Comparison of ENCODE assay signal across 17 cellular contexts in the genomic region with DNA sequence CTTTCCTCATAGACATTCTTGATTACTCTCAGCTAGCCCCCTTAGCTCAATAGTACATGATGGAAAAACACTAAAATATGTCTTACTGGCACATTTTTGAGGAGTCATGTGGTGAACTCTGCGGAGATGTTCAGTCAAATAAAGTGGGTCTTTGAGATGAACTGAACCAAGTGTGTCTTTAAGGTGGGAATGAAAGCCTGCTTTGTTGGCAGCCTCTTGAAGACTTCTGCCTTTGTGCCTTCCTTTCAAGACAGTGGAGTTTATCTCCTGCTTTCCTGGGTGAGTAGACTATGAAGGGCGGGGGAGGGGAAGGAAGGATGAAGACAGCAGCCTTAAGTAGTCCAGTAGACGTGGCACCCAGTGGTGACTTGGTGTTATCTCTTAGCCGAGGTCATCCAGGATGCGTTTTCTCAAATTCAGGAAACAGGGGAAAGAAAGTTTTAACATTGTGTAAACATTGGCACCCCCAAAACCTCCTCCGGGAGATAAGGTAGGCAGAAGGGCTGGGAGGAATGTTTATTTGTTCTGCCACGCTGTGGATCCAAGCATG.
"Had no signal": no experiment of that assay in that cellular context is flagged by ENCODE, and none has a peak within 500 bp of the region (broad histone marks: within the 10 kb centered on the region; RNA-seq: fewer than 3 reads in every experiment).

No MANE protein-coding gene starts in this region.

- H3K36me3 ChIP-seq: pancreas, spleen, suprapubic skin, upper lobe of right lung had no signal

- H3K4me3 ChIP-seq: pancreas, spleen, suprapubic skin, upper lobe of right lung had no signal

- H3K4me1 ChIP-seq: pancreas, suprapubic skin, upper lobe of right lung had no signal

- H3K36me3 Mint-ChIP-seq: activated naive CD8-positive, alpha-beta T cell treated with anti-CD3 and anti-CD28 coated beads for 36 hours had no signal

- H3K27ac ChIP-seq: pancreas, spleen, suprapubic skin, upper lobe of right lung had no signal

- H3K27ac Mint-ChIP-seq: activated B cell treated with CpG ODN at 0.5 μM for 24 hours; activated CD8-positive, alpha-beta T cell treated with anti-CD3 and anti-CD28 coated beads for 36 hours; activated naive CD8-positive, alpha-beta T cell treated with anti-CD3 and anti-CD28 coated beads for 36 hours had no signal

- H3K4me3 Mint-ChIP-seq: activated B cell treated with CpG ODN at 0.5 μM for 24 hours; activated CD8-positive, alpha-beta T cell treated with anti-CD3 and anti-CD28 coated beads for 36 hours; activated naive CD8-positive, alpha-beta T cell treated with anti-CD3 and anti-CD28 coated beads for 36 hours; central memory CD8-positive, alpha-beta T cell; stimulated activated naive CD8-positive, alpha-beta T cell treated with anti-CD3 and anti-CD28 coated beads, Interleukin-15, Interleukin-2, amounts not matched to agents 100 ng/mL and 50 ng/mL, for 24 hours; T-helper 1 cell treated with Interleukin-12 subunit alpha and Interleukin-12 subunit beta and Interleukin-4 antibody, amounts not matched to agents 30 μg/mL and 1 μg/mL, for 36 hours had no signal

- ATAC-seq: activated CD8-positive, alpha-beta T cell treated with anti-CD3 and anti-CD28 coated beads for 36 hours; pancreas; sciatic nerve; upper lobe of right lung had no signal

- H3K27me3 ChIP-seq: pancreas, spleen, suprapubic skin, upper lobe of right lung had no signal

- H3K4me1 Mint-ChIP-seq: activated B cell treated with CpG ODN at 0.5 μM for 24 hours; central memory CD8-positive, alpha-beta T cell had no signal

- H3K27me3 Mint-ChIP-seq: activated B cell treated with CpG ODN at 0.5 μM for 24 hours; activated CD8-positive, alpha-beta T cell treated with anti-CD3 and anti-CD28 coated beads for 36 hours; activated naive CD8-positive, alpha-beta T cell treated with anti-CD3 and anti-CD28 coated beads for 36 hours; central memory CD8-positive, alpha-beta T cell; stimulated activated naive CD8-positive, alpha-beta T cell treated with anti-CD3 and anti-CD28 coated beads, Interleukin-15, Interleukin-2, amounts not matched to agents 100 ng/mL and 50 ng/mL, for 24 hours had no signal

- DNase-seq: activated B cell treated with CpG ODN at 0.5 μM for 24 hours; activated CD4-positive, alpha-beta T cell treated with anti-CD3 and anti-CD28 coated beads for 48 hours; activated CD8-positive, alpha-beta T cell treated with anti-CD3 and anti-CD28 coated beads for 36 hours; activated gamma-delta T cell treated with Interleukin-2 at 50 U/mL for 16 hours; activated naive CD8-positive, alpha-beta T cell treated with anti-CD3 and anti-CD28 coated beads for 36 hours; cortex of kidney; effector memory CD4-positive, alpha-beta T cell; head of caudate nucleus; pancreas; spleen; upper lobe of right lung had no signal

- H3K9me3 ChIP-seq: pancreas, spleen, suprapubic skin, upper lobe of right lung had no signal

- H3K9me3 Mint-ChIP-seq: activated B cell treated with CpG ODN at 0.5 μM for 24 hours; activated CD8-positive, alpha-beta T cell treated with anti-CD3 and anti-CD28 coated beads for 36 hours; activated naive CD8-positive, alpha-beta T cell treated with anti-CD3 and anti-CD28 coated beads for 36 hours; brain; central memory CD8-positive, alpha-beta T cell; stimulated activated naive CD8-positive, alpha-beta T cell treated with anti-CD3 and anti-CD28 coated beads, Interleukin-15, Interleukin-2, amounts not matched to agents 100 ng/mL and 50 ng/mL, for 24 hours; T-helper 1 cell treated with Interleukin-12 subunit alpha and Interleukin-12 subunit beta and Interleukin-4 antibody, amounts not matched to agents 30 μg/mL and 1 μg/mL, for 36 hours had no signal
